ENCODE assay signal across 22 cellular contexts in genomic region chr1:31878018-31878417, GRCh38.
DNase-seq lines count a peak whose midpoint lies in the region; ATAC-seq, FAIRE-seq and TF ChIP-seq lines count a peak whose summit lies in the region.
"Had no signal": no experiment of that assay in that cellular context is flagged by ENCODE, and none has a peak within 500 bp of the region (broad histone marks: within the 10 kb centered on the region; RNA-seq: fewer than 3 reads in every experiment).

No MANE protein-coding gene starts in this region.

- BruUV-seq in MCF 10A (replicated peaks; lab: Mats Ljungman, UMichigan): no TSS peak
- no TSS peak for BruUV-seq in OCI-LY7 (replicated peaks; lab: Mats Ljungman, UMichigan)

- POLR2A ChIA-PET in MCF 10A (lab: Yijun Ruan, JAX) (interaction anchor here (0.6 to 1.6 kb wide), 2 partner anchors 19 to 76 kb away, joined by 4 to 5 read pairs; no protein-coding TSS in a partner anchor), OCI-LY7 (lab: Charles Lee) (interaction anchor here (0.7 to 1.2 kb wide), 2 partner anchors 8 to 11 kb away, joined by 3 read pairs; no protein-coding TSS in a partner anchor)
- POLR2A ChIA-PET in naive thymus-derived CD4-positive, alpha-beta T cell (lab: Charles Lee): no interaction called here

- H3K27ac ChIP-seq in breast epithelium: peak overlapping the region; percentile 29 to 61
- H3K27ac ChIP-seq in OCI-LY7 (ENCODE audit: low read depth, low read length, poor library complexity, severe bottlenecking): no peak overlapping the region
- no peak overlapping the region for H3K27ac ChIP-seq in naive thymus-derived CD4-positive, alpha-beta T cell (ENCODE audit: low read depth, low read length)
- H3K27ac ChIP-seq: cardiac muscle cell, pancreas had no signal

- H3K4me2 ChIP-seq in OCI-LY7 (ENCODE audit: low read length): no peak overlapping the region

- H3K27ac Mint-ChIP-seq in MCF 10A (ENCODE audit: low read depth, unreplicated experiment): no peak overlapping the region
- H3K27ac Mint-ChIP-seq in stimulated activated memory B cell treated with anti-CD40 and anti-IgM and Interleukin-4, amounts not matched to agents 10 μg/mL and 1 μg/mL and 100 μg/mL, for 72 hours: peak overlapping the region; percentile 64
- H3K27ac Mint-ChIP-seq in activated CD8-positive, alpha-beta memory T cell treated with anti-CD3 and anti-CD28 coated beads, Interleukin-2, amount 10 ng/mL, durations not matched to agents 7 days and 5 days: no peak overlapping the region
- peak overlapping the region in 1 of 9 donors; percentile 55 for H3K27ac Mint-ChIP-seq in naive thymus-derived CD4-positive, alpha-beta T cell
- H3K27ac Mint-ChIP-seq: activated CD4-positive, alpha-beta T cell treated with anti-CD3 and anti-CD28 coated beads, Interleukin-2, amount 10 ng/mL, durations not matched to agents 7 days and 5 days had no signal

- H3K4me3 ChIP-seq in breast epithelium: no peak overlapping the region
- no peak overlapping the region for H3K4me3 ChIP-seq in OCI-LY7 (ENCODE audit: low read depth, low read length, poor library complexity, severe bottlenecking)
- H3K4me3 ChIP-seq in fibroblast of mammary gland (ENCODE audit: control insufficient read depth, low read depth, low read length): no peak overlapping the region
- no peak overlapping the region for H3K4me3 ChIP-seq in naive thymus-derived CD4-positive, alpha-beta T cell (ENCODE audit: low read length)
- H3K4me3 ChIP-seq: cardiac muscle cell, pancreas had no signal

- H3K9me3 ChIP-seq in breast epithelium: no peaks in the 10 kb centered on the region
- no peaks in the 10 kb centered on the region for H3K9me3 ChIP-seq in OCI-LY7 (ENCODE audit: low read length)
- no peaks in the 10 kb centered on the region for H3K9me3 ChIP-seq in naive thymus-derived CD4-positive, alpha-beta T cell (ENCODE audit: control insufficient read depth in 2 of 3, low read length in 3 of 3)
- H3K9me3 ChIP-seq: BE2C, pancreas had no signal

- TF ChIP-seq CTCF in breast epithelium (IDR thresholded peaks at IDR 0.05): no peak
- no peak for TF ChIP-seq CTCF in MCF 10A (IDR thresholded peaks at IDR 0.05; ENCODE audit: unreplicated experiment)
- TF ChIP-seq CTCF in OCI-LY7 (conservative IDR thresholded peaks at IDR 0.05; ENCODE audit: low read length): no peak
- no peak for TF ChIP-seq CTCF in fibroblast of mammary gland (conservative IDR thresholded peaks at IDR 0.05; ENCODE audit: control insufficient read depth, insufficient read depth, low read depth, low read length)

- H3K36me3 ChIP-seq in breast epithelium (no peaks in the 10 kb centered on the region), OCI-LY7 (ENCODE audit: insufficient read depth, low read length) (no peaks in the 10 kb centered on the region)
- no peaks in the 10 kb centered on the region for H3K36me3 ChIP-seq in naive thymus-derived CD4-positive, alpha-beta T cell (ENCODE audit: control insufficient read depth in 2 of 3, insufficient read depth in 3 of 3, low read length in 3 of 3)
- H3K36me3 ChIP-seq: BE2C, cardiac muscle cell, pancreas had no signal

- H3K36me3 Mint-ChIP-seq in MCF 10A (ENCODE audit: insufficient read depth, unreplicated experiment): no peaks in the 10 kb centered on the region
- H3K36me3 Mint-ChIP-seq in stimulated activated memory B cell treated with anti-CD40 and anti-IgM and Interleukin-4, amounts not matched to agents 10 μg/mL and 1 μg/mL and 100 μg/mL, for 72 hours: peaks cover 2% of the 10 kb centered on the region
- H3K36me3 Mint-ChIP-seq in activated CD8-positive, alpha-beta memory T cell treated with anti-CD3 and anti-CD28 coated beads, Interleukin-2, amount 10 ng/mL, durations not matched to agents 7 days and 5 days: peaks cover 5% of the 10 kb centered on the region
- peaks cover 2 to 6% (median 2%) of the 10 kb centered on the region in 5 donors for H3K36me3 Mint-ChIP-seq in naive thymus-derived CD4-positive, alpha-beta T cell

- no peaks in the 10 kb centered on the region for H3K79me2 ChIP-seq in OCI-LY7 (ENCODE audit: insufficient read depth, low read depth, low read length)

- no peaks in the 10 kb centered on the region for H3K4me1 Mint-ChIP-seq in MCF 10A (ENCODE audit: insufficient read depth, unreplicated experiment)
- peaks cover 51% of the 10 kb centered on the region for H3K4me1 Mint-ChIP-seq in stimulated activated memory B cell treated with anti-CD40 and anti-IgM and Interleukin-4, amounts not matched to agents 10 μg/mL and 1 μg/mL and 100 μg/mL, for 72 hours
- H3K4me1 Mint-ChIP-seq in activated CD8-positive, alpha-beta memory T cell treated with anti-CD3 and anti-CD28 coated beads, Interleukin-2, amount 10 ng/mL, durations not matched to agents 7 days and 5 days: peaks cover 16% of the 10 kb centered on the region
- peaks cover 9 to 34% (median 21%) of the 10 kb centered on the region in 7 donors for H3K4me1 Mint-ChIP-seq in naive thymus-derived CD4-positive, alpha-beta T cell

- H4K20me1 ChIP-seq in OCI-LY7 (ENCODE audit: insufficient read depth, low read length): no peaks in the 10 kb centered on the region

- no peak overlapping the region for H3K4me3 Mint-ChIP-seq in MCF 10A (ENCODE audit: unreplicated experiment)
- no peak overlapping the region for H3K4me3 Mint-ChIP-seq in stimulated activated memory B cell treated with anti-CD40 and anti-IgM and Interleukin-4, amounts not matched to agents 10 μg/mL and 1 μg/mL and 100 μg/mL, for 72 hours
- no peak overlapping the region for H3K4me3 Mint-ChIP-seq in activated CD8-positive, alpha-beta memory T cell treated with anti-CD3 and anti-CD28 coated beads, Interleukin-2, amount 10 ng/mL, durations not matched to agents 7 days and 5 days
- H3K4me3 Mint-ChIP-seq in naive thymus-derived CD4-positive, alpha-beta T cell: no peak overlapping the region
- H3K4me3 Mint-ChIP-seq: activated CD4-positive, alpha-beta T cell treated with anti-CD3 and anti-CD28 coated beads, Interleukin-2, amount 10 ng/mL, durations not matched to agents 7 days and 5 days had no signal

- TF ChIP-seq POLR2A in breast epithelium (IDR thresholded peaks at IDR 0.05): no peak
- TF ChIP-seq POLR2A in H54 (IDR thresholded peaks at IDR 0.05; ENCODE audit: low read depth, low read length): no peak

- no peaks in the 10 kb centered on the region for H3K9me2 ChIP-seq in OCI-LY7 (ENCODE audit: insufficient read depth, low read length)

- H3K27me3 ChIP-seq in breast epithelium: no peaks in the 10 kb centered on the region
- no peaks in the 10 kb centered on the region for H3K27me3 ChIP-seq in naive thymus-derived CD4-positive, alpha-beta T cell (ENCODE audit: control insufficient read depth in 2 of 2, insufficient read depth in 2 of 2, low read length in 2 of 2)
- H3K27me3 ChIP-seq: BE2C, cardiac muscle cell, pancreas had no signal

- DNase-seq in breast epithelium (ENCODE audit: low spot score in 2 of 2) (no peak), MCF 10A (ENCODE audit: unreplicated experiment) (no peak), OCI-LY7 (ENCODE audit: low spot score) (no peak), fibroblast of mammary gland (ENCODE audit: low read depth) (peak; percentile 9), H54 (ENCODE audit: insufficient read length, low spot score) (no peak)
- no peak for DNase-seq in activated CD8-positive, alpha-beta memory T cell treated with anti-CD3 and anti-CD28 coated beads, Interleukin-2, amount 10 ng/mL, durations not matched to agents 7 days and 5 days
- no peak for DNase-seq in naive thymus-derived CD4-positive, alpha-beta T cell
- DNase-seq: 8988T; activated CD4-positive, alpha-beta T cell treated with anti-CD3 and anti-CD28 coated beads, Interleukin-2, amount 10 ng/mL, durations not matched to agents 7 days and 5 days; activated effector memory CD4-positive, alpha-beta T cell treated with anti-CD3 and anti-CD28 coated beads, Interleukin-2, amount 50 U/mL, for 16 hours; BE2C; Calu3; glutamatergic neuron; KBM-7; NCI-H1048; NCI-H2029 treated with DMSO at 0.1 percent for 48 hours; NCI-H446; NK-92 treated with Interleukin-12 subunit alpha and Interleukin-12 subunit beta, amount 100 ng/mL, for 24 hours; pancreas; T-helper 1 cell had no signal

- intact Hi-C loops in breast epithelium (cut with DNase I; ENCODE audit: low total_unique reads): no loop called here
- intact Hi-C loops in MCF 10A (cut with micrococcal nuclease): no loop called here
- intact Hi-C loops in OCI-LY7 (cut with micrococcal nuclease; ENCODE audit: unreplicated experiment): no loop called here
- intact Hi-C loops in naive thymus-derived CD4-positive, alpha-beta T cell (cut with micrococcal nuclease): no loop called here

- H3K9me3 Mint-ChIP-seq in MCF 10A (ENCODE audit: unreplicated experiment): no peaks in the 10 kb centered on the region
- H3K9me3 Mint-ChIP-seq in stimulated activated memory B cell treated with anti-CD40 and anti-IgM and Interleukin-4, amounts not matched to agents 10 μg/mL and 1 μg/mL and 100 μg/mL, for 72 hours: peaks cover 2% of the 10 kb centered on the region
- peaks cover 2% of the 10 kb centered on the region for H3K9me3 Mint-ChIP-seq in activated CD8-positive, alpha-beta memory T cell treated with anti-CD3 and anti-CD28 coated beads, Interleukin-2, amount 10 ng/mL, durations not matched to agents 7 days and 5 days (ENCODE audit: low read depth)
- H3K9me3 Mint-ChIP-seq in naive thymus-derived CD4-positive, alpha-beta T cell: peaks cover 0 to 5% (median 2%) of the 10 kb centered on the region in 11 donors

- H3K27me3 Mint-ChIP-seq in MCF 10A (ENCODE audit: insufficient read depth, unreplicated experiment): no peaks in the 10 kb centered on the region
- no peaks in the 10 kb centered on the region for H3K27me3 Mint-ChIP-seq in stimulated activated memory B cell treated with anti-CD40 and anti-IgM and Interleukin-4, amounts not matched to agents 10 μg/mL and 1 μg/mL and 100 μg/mL, for 72 hours
- H3K27me3 Mint-ChIP-seq in activated CD8-positive, alpha-beta memory T cell treated with anti-CD3 and anti-CD28 coated beads, Interleukin-2, amount 10 ng/mL, durations not matched to agents 7 days and 5 days: no peaks in the 10 kb centered on the region
- peaks cover 0 to 7% (median 0%) of the 10 kb centered on the region in 5 donors for H3K27me3 Mint-ChIP-seq in naive thymus-derived CD4-positive, alpha-beta T cell
- H3K27me3 Mint-ChIP-seq: activated CD4-positive, alpha-beta T cell treated with anti-CD3 and anti-CD28 coated beads, Interleukin-2, amount 10 ng/mL, durations not matched to agents 7 days and 5 days had no signal

- CTCF ChIA-PET in MCF 10A (lab: Yijun Ruan, JAX): interaction anchor here (1.3 kb wide), 1 partner anchor 86 kb away, joined by 4 read pairs; no protein-coding TSS in a partner anchor
- CTCF ChIA-PET in OCI-LY7 (lab: Charles Lee; ENCODE audit: unreplicated experiment): no interaction called here
- CTCF ChIA-PET in activated CD8-positive, alpha-beta memory T cell treated with anti-CD3 and anti-CD28 coated beads, Interleukin-2, amount 10 ng/mL, durations not matched to agents 7 days and 5 days (lab: Charles Lee): interaction anchor here (1.3 kb wide), 1 partner anchor 89 kb away, joined by 5 read pairs; no protein-coding TSS in a partner anchor
- CTCF ChIA-PET in naive thymus-derived CD4-positive, alpha-beta T cell (lab: Charles Lee): interaction anchor here (1.1 to 1.6 kb wide), 3 partner anchors 40 to 88 kb away, joined by 3 read pairs; no protein-coding TSS in a partner anchor

- no peak for FAIRE-seq in H54 (lab: Jason Lieb, UNC)
- FAIRE-seq: pancreas had no signal

- H3K4me1 ChIP-seq in breast epithelium (no peaks in the 10 kb centered on the region), OCI-LY7 (ENCODE audit: insufficient read depth, low read length, poor library complexity, severe bottlenecking) (peaks cover 24% of the 10 kb centered on the region)
- peaks cover under 1 to 7% of the 10 kb centered on the region in 2 donors for H3K4me1 ChIP-seq in naive thymus-derived CD4-positive, alpha-beta T cell (ENCODE audit: control insufficient read depth in 2 of 2, insufficient read depth in 2 of 2, low read length in 2 of 2)
- H3K4me1 ChIP-seq: BE2C had no signal

- peak; percentile 84 for ATAC-seq in stimulated activated memory B cell treated with anti-CD40 and anti-IgM and Interleukin-4, amounts not matched to agents 10 μg/mL and 1 μg/mL and 100 μg/mL, for 72 hours
- ATAC-seq in activated CD8-positive, alpha-beta memory T cell treated with anti-CD3 and anti-CD28 coated beads, Interleukin-2, amount 10 ng/mL, durations not matched to agents 7 days and 5 days: no peak
- ATAC-seq in naive thymus-derived CD4-positive, alpha-beta T cell: no peak
- ATAC-seq: pancreas had no signal

- H2AFZ ChIP-seq in OCI-LY7 (ENCODE audit: low read length): peak overlapping the region; percentile 80

Comparison
In these comparisons a context has a peak if more than half of its experiments do, and no peak if none do; other contexts are left out.
1. H3K27ac ChIP-seq: peak in breast epithelium (2 of 2); none in OCI-LY7 (single experiment) and naive thymus-derived CD4-positive, alpha-beta T cell (single experiment).